Comparison of ENCODE assay signal across 1 cellular context in the genomic region with DNA sequence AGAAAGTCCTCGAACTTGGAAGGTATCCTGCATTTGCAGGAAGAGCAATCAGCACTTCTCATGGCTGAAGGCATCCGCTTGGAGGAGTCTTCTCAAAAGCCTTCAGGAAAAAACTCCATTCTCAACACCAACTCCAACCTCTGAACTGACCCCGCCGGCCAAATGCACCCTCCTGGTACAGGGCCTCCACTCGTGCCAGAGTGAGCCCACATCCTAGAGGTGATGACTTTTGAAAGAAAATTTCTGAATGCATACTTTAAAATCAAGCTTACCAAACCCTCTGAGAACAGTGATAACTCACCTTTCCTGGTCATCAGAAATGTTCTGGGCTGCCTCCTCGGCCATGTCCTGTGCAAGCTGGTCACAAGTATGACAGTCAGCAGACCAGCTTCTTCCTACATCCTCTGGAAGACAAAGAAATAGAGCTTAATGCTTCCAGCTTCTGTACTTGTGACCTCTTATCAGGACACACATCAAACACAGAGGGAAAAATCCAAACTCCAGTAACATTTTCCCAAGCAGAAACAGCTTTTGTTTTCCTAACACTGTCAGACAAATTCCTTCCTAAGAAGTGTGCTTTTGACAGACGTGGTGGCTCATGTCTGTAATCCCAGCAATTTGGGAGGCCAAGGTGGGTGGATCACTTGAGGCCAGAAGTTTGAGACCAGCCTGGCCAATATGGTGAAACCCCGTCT.
TF ChIP-seq lines count a peak whose summit lies in the region.

TSS of gene PKD1L1 (minus strand) at position 371 of the 695 bp plus-strand sequence. CDS start at position 345, 26 bp downstream.

TF ChIP-seq in HepG2, 621 proteins besides CTCF, POLR2A, EP300 and RAD21:
- TF ChIP-seq TSC22D2 (CRISPR knock-in tag; IDR thresholded peaks at IDR 0.05; ENCODE audit: borderline replicate concordance) (no peak), BCL3 (CRISPR knock-in tag; IDR thresholded peaks at IDR 0.05) (no peak), CENPX (CRISPR knock-in tag; IDR thresholded peaks at IDR 0.05) (no peak), SMYD3 (CRISPR knock-in tag; IDR thresholded peaks at IDR 0.05) (no peak), NR2F1 (CRISPR knock-in tag; IDR thresholded peaks at IDR 0.05) (no peak), ERF (CRISPR knock-in tag; IDR thresholded peaks at IDR 0.05) (no peak), NR1H2 (CRISPR knock-in tag; IDR thresholded peaks at IDR 0.05; ENCODE audit: borderline replicate concordance, low read depth) (no peak), TOE1 (CRISPR knock-in tag; IDR thresholded peaks at IDR 0.05) (no peak)
- TF ChIP-seq, protein P1, sequence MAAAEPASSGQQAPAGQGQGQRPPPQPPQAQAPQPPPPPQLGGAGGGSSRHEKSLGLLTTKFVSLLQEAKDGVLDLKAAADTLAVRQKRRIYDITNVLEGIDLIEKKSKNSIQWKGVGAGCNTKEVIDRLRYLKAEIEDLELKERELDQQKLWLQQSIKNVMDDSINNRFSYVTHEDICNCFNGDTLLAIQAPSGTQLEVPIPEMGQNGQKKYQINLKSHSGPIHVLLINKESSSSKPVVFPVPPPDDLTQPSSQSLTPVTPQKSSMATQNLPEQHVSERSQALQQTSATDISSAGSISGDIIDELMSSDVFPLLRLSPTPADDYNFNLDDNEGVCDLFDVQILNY (CRISPR knock-in tag; conservative IDR thresholded peaks at IDR 0.05) = no peak
- TF ChIP-seq, protein P2, sequence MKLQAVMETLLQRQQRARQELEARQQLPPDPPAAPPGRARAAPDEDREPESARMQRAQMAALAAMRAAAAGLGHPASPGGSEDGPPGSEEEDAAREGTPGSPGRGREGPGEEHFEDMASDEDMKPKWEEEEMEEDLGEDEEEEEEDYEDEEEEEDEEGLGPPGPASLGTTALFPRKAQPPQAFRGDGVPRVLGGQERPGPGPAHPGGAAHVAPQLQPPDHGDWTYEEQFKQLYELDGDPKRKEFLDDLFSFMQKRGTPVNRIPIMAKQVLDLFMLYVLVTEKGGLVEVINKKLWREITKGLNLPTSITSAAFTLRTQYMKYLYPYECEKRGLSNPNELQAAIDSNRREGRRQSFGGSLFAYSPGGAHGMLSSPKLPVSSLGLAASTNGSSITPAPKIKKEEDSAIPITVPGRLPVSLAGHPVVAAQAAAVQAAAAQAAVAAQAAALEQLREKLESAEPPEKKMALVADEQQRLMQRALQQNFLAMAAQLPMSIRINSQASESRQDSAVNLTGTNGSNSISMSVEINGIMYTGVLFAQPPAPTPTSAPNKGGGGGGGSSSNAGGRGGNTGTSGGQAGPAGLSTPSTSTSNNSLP (IDR thresholded peaks at IDR 0.05; ENCODE audit: low read depth, low read length) = no peak
- TF ChIP-seq, protein P3, sequence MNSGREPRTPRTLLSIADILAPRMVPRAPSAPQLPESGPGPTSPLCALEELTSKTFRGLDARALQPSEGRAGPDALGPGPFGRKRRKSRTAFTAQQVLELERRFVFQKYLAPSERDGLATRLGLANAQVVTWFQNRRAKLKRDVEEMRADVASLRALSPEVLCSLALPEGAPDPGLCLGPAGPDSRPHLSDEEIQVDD (CRISPR knock-in tag; IDR thresholded peaks at IDR 0.05; ENCODE audit: borderline replicate concordance) = no peak
